12 cellular contexts compared by ENCODE assay signal in the genomic region with DNA sequence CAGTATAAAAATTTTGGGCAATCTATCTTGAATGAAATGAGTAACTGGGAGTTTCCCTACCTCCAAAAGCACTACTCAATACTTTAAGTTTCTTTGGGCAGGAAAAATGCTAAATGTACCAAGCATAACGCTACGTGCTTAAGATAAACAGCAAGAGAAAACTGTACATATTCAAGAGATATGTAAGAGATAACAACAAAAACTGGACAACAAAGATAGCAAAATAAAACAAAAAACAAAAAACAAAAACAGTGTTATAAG.
"Had no signal": no experiment of that assay in that cellular context is flagged by ENCODE, and none has a peak within 500 bp of the region (broad histone marks: within the 10 kb centered on the region; RNA-seq: fewer than 3 reads in every experiment).

No MANE protein-coding gene starts in this region.

- H3K27me3 ChIP-seq: thyroid gland, uterus had no signal

- H3K9ac ChIP-seq: parathyroid adenoma had no signal

- H3K4me1 ChIP-seq: thyroid gland, uterus had no signal

- H2AFZ ChIP-seq: parathyroid adenoma had no signal

- ATAC-seq: effector memory CD8-positive, alpha-beta T cell had no signal

- H3K27ac ChIP-seq: parathyroid adenoma, thyroid gland, uterus had no signal

- H3K27me3 Mint-ChIP-seq: effector memory CD8-positive, alpha-beta T cell; naive B cell had no signal

- H3K4me3 Mint-ChIP-seq: brain; effector memory CD8-positive, alpha-beta T cell; naive B cell had no signal

- DNase-seq: activated CD4-positive, CD25-positive, alpha-beta regulatory T cell; amniotic stem cell; effector memory CD8-positive, alpha-beta T cell; left cardiac atrium; naive B cell; retina; stimulated activated CD4-positive, alpha-beta T cell treated with anti-CD3 and anti-CD28 coated beads, Interleukin-4, amount 100 ng/mL, for 1 hour; T-helper 2 cell; thyroid gland; uterus had no signal

- H3K9me3 Mint-ChIP-seq: brain; effector memory CD8-positive, alpha-beta T cell; naive B cell had no signal

- H3K9me3 ChIP-seq: thyroid gland, uterus had no signal
